In the genomic region with DNA sequence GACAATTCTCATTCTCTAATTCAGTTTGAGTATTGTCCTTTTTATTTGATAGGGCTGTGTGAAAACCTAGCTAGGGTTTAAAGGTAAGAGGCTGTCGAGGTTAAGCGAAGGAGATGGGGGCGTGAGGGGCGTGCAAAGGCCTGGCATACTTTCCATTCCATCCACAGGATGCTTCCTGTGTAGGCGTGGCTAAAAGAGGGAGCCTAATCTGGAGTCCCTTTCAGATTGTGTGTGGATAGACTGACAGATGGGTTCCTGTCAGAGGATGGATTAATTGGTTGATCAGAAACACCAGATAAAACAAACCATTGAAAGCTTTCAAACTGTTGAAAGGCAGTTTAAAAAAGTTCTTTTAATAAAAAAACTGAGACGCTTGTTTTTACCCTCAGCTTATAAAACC, we compare ENCODE assay signal across 8 cellular contexts. TPM values are rescaled to one million over a fixed set of nuclear protein-coding genes. Genes with fewer than 3 reads are reported as not detected.
DNase-seq lines count a peak whose midpoint lies in the region; ATAC-seq, FAIRE-seq and TF ChIP-seq lines count a peak whose summit lies in the region.

No MANE protein-coding gene starts in this region.

- no peaks in the 10 kb centered on the region for H3K27me3 ChIP-seq in adrenal gland
- H3K27me3 ChIP-seq in HepG2 (ENCODE audit: control insufficient read depth in 1 of 2, insufficient read depth in 2 of 2, low read length in 2 of 2): peaks cover 0 to 6% of the 10 kb centered on the region in 2 experiments; a peak in 1 of 5 replicates
- H3K27me3 ChIP-seq in tibial artery: no peaks in the 10 kb centered on the region

- CTCF ChIA-PET in HepG2 (lab: Yijun Ruan, JAX; ENCODE audit: low intra/inter-chr PET ratio, low total read pairs): interaction anchor here (1.2 kb wide), 1 partner anchor 24 kb away, joined by 3 read pairs; no protein-coding TSS in a partner anchor

- peak; percentile 11 to 25 for DNase-seq in activated CD4-positive, alpha-beta T cell treated with anti-CD3 and anti-CD28 coated beads for 4 hours
- no peak for DNase-seq in activated CD4-positive, alpha-beta T cell treated with anti-CD3 and anti-CD28 coated beads for 1 hour
- DNase-seq in adrenal gland: peak in 1 of 7 donors; percentile 57
- DNase-seq in HepG2 (ENCODE audit: low spot score): peak; percentile 77
- DNase-seq in tibial artery: no peak
- no peak for DNase-seq in ecto neural progenitor cell (ENCODE audit: low spot score)
- no peak for DNase-seq in AML-193 (lab: John Stamatoyannopoulos, UW)
- DNase-seq in SIG-M5 treated with dmso at 0.1 percent for 504 hours (lab: John Stamatoyannopoulos, UW; ENCODE audit: unreplicated experiment): no peak

- TF ChIP-seq POLR2A in adrenal gland (IDR thresholded peaks at IDR 0.05): no peak
- TF ChIP-seq POLR2A in HepG2 (IDR thresholded peaks at IDR 0.05; ENCODE audit: insufficient read depth in 1 of 2, low read depth in 2 of 2, low read length in 2 of 2): no peak

- H4K20me1 ChIP-seq in HepG2 (ENCODE audit: insufficient read depth, low read length): peaks cover 33% of the 10 kb centered on the region

- H3K4me1 ChIP-seq in adrenal gland (replicated peaks in 1 of 2) (peaks cover 0 to 30% of the 10 kb centered on the region in 2 donors), HepG2 (ENCODE audit: insufficient read depth, low read length) (peaks cover 59% of the 10 kb centered on the region), tibial artery (peaks cover 0 to 13% (median 5%) of the 10 kb centered on the region in 4 donors)

- no peak for FAIRE-seq in HepG2 (lab: Jason Lieb, UNC)

- no peaks in the 10 kb centered on the region for H3K9me3 ChIP-seq in adrenal gland (replicated peaks in 1 of 3)
- H3K9me3 ChIP-seq in HepG2 (ENCODE audit: low read length): no peaks in the 10 kb centered on the region
- H3K9me3 ChIP-seq in tibial artery: no peaks in the 10 kb centered on the region

- TF ChIP-seq RAD21 in HepG2 (CRISPR knock-in tag; IDR thresholded peaks at IDR 0.05): no peak

- H3K27ac ChIP-seq in adrenal gland (peak overlapping the region in 4 of 5 donors; percentile 64 to 99 (median 95)), HepG2 (ENCODE audit: extremely low read length, insufficient read depth, low read length) (peak overlapping the region; percentile 89), tibial artery (peak overlapping the region; percentile 97 to 99)

- BruUV-seq in HepG2 (replicated peaks; lab: Mats Ljungman, UMichigan): no TSS peak

- no peak overlapping the region for H2AFZ ChIP-seq in HepG2 (ENCODE audit: low read length)

- H3K4me2 ChIP-seq in HepG2 (ENCODE audit: low read depth, low read length): peak overlapping the region; percentile 62

- intact Hi-C loops in adrenal gland (cut with DNase I) (loop anchor here in 1 of 2 donors (10.0 kb wide), 1 partner anchor 372 kb away; no protein-coding TSS in a partner anchor), HepG2 (cut with micrococcal nuclease; ENCODE audit: unreplicated experiment) (loop anchor here (1.0 to 10.0 kb wide), 4 partner anchors 25 to 335 kb away; no protein-coding TSS in a partner anchor), tibial artery (cut with DNase I; ENCODE audit: low total_unique reads) (loop anchor here (5.0 to 10.0 kb wide), 2 partner anchors 285 to 702 kb away; a partner anchor contains a TSS)

- H3K36me3 ChIP-seq in adrenal gland (replicated peaks in 1 of 2) (no peaks in the 10 kb centered on the region), HepG2 (replicated peaks in 1 of 2; ENCODE audit: control insufficient read depth in 1 of 2, insufficient read depth in 2 of 2, low read length in 2 of 2) (peaks cover 2 to 14% of the 10 kb centered on the region in 2 experiments; a peak in 4 of 5 replicates), tibial artery (peaks cover 0 to 11% (median 6%) of the 10 kb centered on the region in 3 donors)

- in situ Hi-C loops in HepG2 (cut with HindIII; ENCODE audit: extremely low pct_ligation_motif_present, low pct_unique_long_range_greater_than_20kb): loop anchor here (5.0 to 10.0 kb wide), 2 partner anchors 150 to 372 kb away; no protein-coding TSS in a partner anchor

- H3K9ac ChIP-seq in HepG2 (ENCODE audit: insufficient read depth, low read depth, low read length): peak overlapping the region; percentile 99

- H3K4me3 ChIP-seq in adrenal gland (peak overlapping the region in 1 of 4 donors; percentile 80), HepG2 (replicated peaks in 1 of 3; ENCODE audit: insufficient read depth in 1 of 3, low read depth in 2 of 3, low read length in 3 of 3) (peak overlapping the region in 1 of 3 experiments; percentile 100; a peak in 1 of 6 replicates), tibial artery (peak overlapping the region; percentile 84 to 98)

- peaks cover 62% of the 10 kb centered on the region for H3K79me2 ChIP-seq in HepG2 (ENCODE audit: insufficient read depth, low read length)

- 70 to 78% (median 74%) methylated on average over 6 of the region's 6 CpGs for WGBS in adrenal gland, 4 donors
- 52% methylated on average over 6 of the region's 6 CpGs for WGBS in HepG2 (ENCODE audit: low lambda C conversion rate)

- TF ChIP-seq CTCF in adrenal gland (IDR thresholded peaks at IDR 0.05): no peak
- TF ChIP-seq CTCF in HepG2 (CRISPR knock-in tag; IDR thresholded peaks at IDR 0.05): no peak
- TF ChIP-seq CTCF in tibial artery (IDR thresholded peaks at IDR 0.05): no peak

- TF ChIP-seq EP300 in HepG2 (IDR thresholded peaks at IDR 0.05; ENCODE audit: low read depth in 2 of 2, low read length in 2 of 2) (0 out of 4 replicates have a peak, but pooled peaks of 1 of the 2 experiments have one; percentile 19), HepG2 (CRISPR knock-in tag; IDR thresholded peaks at IDR 0.05; ENCODE audit: borderline replicate concordance) (no peak)

- POLR2A ChIA-PET in HepG2 (lab: Yijun Ruan, JAX): interaction anchor here (1.0 to 7.2 kb wide), 8 partner anchors 9 to 164 kb away, joined by 3 to 125 read pairs (median 3); no protein-coding TSS in a partner anchor

- ATAC-seq in HepG2: no peak

TF ChIP-seq in HepG2, 621 proteins besides CTCF, POLR2A, EP300 and RAD21 (continues in another document):
- TF ChIP-seq GATAD2A (CRISPR knock-in tag; IDR thresholded peaks at IDR 0.05) (peak; percentile 12; the same call in 1 of the 2 replicates), ZZZ3 (CRISPR knock-in tag; IDR thresholded peaks at IDR 0.05; ENCODE audit: borderline replicate concordance) (no peak), CHD4 (IDR thresholded peaks at IDR 0.05; ENCODE audit: borderline replicate concordance, low read length) (no peak), ETV5 (CRISPR knock-in tag; IDR thresholded peaks at IDR 0.05; ENCODE audit: borderline replicate concordance) (peak; percentile 82; the same call in 1 of the 2 replicates), ZFX (CRISPR knock-in tag; IDR thresholded peaks at IDR 0.05; ENCODE audit: low read depth) (peak; percentile 48; the same call in 1 of the 2 replicates), DR1 (CRISPR knock-in tag; IDR thresholded peaks at IDR 0.05) (no peak), SOX13 (IDR thresholded peaks at IDR 0.05) (no peak), SOX13 (CRISPR knock-in tag; conservative IDR thresholded peaks at IDR 0.05 in 1 of 2, IDR thresholded peaks at IDR 0.05 in 1 of 2) (peak in 1 of 2 experiments; percentile 54; a peak in 2 of 4 replicates), ISL2 (CRISPR knock-in tag; IDR thresholded peaks at IDR 0.05) (no peak)
- TF ChIP-seq, protein P1, sequence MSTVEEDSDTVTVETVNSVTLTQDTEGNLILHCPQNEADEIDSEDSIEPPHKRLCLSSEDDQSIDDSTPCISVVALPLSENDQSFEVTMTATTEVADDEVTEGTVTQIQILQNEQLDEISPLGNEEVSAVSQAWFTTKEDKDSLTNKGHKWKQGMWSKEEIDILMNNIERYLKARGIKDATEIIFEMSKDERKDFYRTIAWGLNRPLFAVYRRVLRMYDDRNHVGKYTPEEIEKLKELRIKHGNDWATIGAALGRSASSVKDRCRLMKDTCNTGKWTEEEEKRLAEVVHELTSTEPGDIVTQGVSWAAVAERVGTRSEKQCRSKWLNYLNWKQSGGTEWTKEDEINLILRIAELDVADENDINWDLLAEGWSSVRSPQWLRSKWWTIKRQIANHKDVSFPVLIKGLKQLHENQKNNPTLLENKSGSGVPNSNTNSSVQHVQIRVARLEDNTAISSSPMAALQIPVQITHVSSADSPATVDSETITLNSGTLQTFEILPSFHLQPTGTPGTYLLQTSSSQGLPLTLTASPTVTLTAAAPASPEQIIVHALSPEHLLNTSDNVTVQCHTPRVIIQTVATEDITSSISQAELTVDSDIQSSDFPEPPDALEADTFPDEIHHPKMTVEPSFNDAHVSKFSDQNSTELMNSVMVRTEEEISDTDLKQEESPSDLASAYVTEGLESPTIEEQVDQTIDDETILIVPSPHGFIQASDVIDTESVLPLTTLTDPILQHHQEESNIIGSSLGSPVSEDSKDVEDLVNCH (CRISPR knock-in tag; IDR thresholded peaks at IDR 0.05): no peak

RNA-seq across cellular contexts. Expression of a gene that starts 1.1 kb away (rescaled TPM):
- total RNA-seq in adrenal gland (10 to 100 TPM in 7 of 8 donors, 1 to 10 TPM in 1; 7.1 to 27.5 (median 19.5) TPM), HepG2 (2016; rRNA removed; fragmentation: Illumina TruSeq; extraction: Trizol) (64.5 and 78.9 TPM in 2 replicates)
- polyA plus RNA-seq in adrenal gland (10 to 100 TPM in 1 of 3 donors, 1 to 10 TPM in 2; 7.8 to 16.4 (median 9.5) TPM), HepG2 (2011; rRNA removed) (75.7 and 97.1 TPM in 2 replicates)
- total RNA-seq in HepG2 (2016; cell fraction: cytosol; rRNA removed; fragmentation: Illumina TruSeq; extraction: Trizol; ENCODE audit: low read depth): 19.2 and 20.4 TPM in 2 replicates
- total RNA-seq in HepG2 (2016; cell fraction: insoluble cytoplasmic fraction; rRNA removed; fragmentation: Illumina TruSeq; extraction: Trizol): 69.3 and 74.8 TPM in 2 replicates
- total RNA-seq in HepG2 (2016; cell fraction: membrane; rRNA removed; fragmentation: Illumina TruSeq; extraction: Trizol): 73.2 and 75.4 TPM in 2 replicates
- total RNA-seq in HepG2 (2016; cell fraction: nucleus; rRNA removed; fragmentation: Illumina TruSeq; extraction: Trizol): 121 and 123 TPM in 2 replicates
- 40.8 and 54.3 TPM in 2 replicates for polyA plus RNA-seq in HepG2 (2011; cell fraction: cytosol; rRNA removed)
- polyA plus RNA-seq in HepG2 (2011; cell fraction: nucleus; rRNA removed): 68.9 and 74.9 TPM in 2 replicates
- polyA plus RNA-seq in HepG2 (2012): 87.7 and 101 TPM in 2 replicates
- polyA plus RNA-seq in HepG2 (2016; cell fraction: cytosol; fragmentation: Illumina TruSeq; extraction: Trizol; ENCODE audit: low read depth): 13.4 and 15.1 TPM in 2 replicates
- 81.1 and 83.2 TPM in 2 replicates for polyA plus RNA-seq in HepG2 (2016; cell fraction: insoluble cytoplasmic fraction; fragmentation: Illumina TruSeq; extraction: Trizol; ENCODE audit: low read depth)
- polyA plus RNA-seq in HepG2 (2016; cell fraction: membrane; fragmentation: Illumina TruSeq; extraction: Trizol; ENCODE audit: low read depth): 49.0 and 50.1 TPM in 2 replicates
- 115 and 124 TPM in 2 replicates for polyA plus RNA-seq in HepG2 (2016; cell fraction: nucleus; fragmentation: Illumina TruSeq; extraction: Trizol; ENCODE audit: insufficient read depth, low read depth)
- 37.6 and 93.4 TPM in 2 replicates for polyA minus RNA-seq in HepG2 (2011; rRNA and poly(A)+ RNA removed; ENCODE audit: low replicate concordance)
- polyA minus RNA-seq in HepG2 (2011; cell fraction: cytosol; rRNA and poly(A)+ RNA removed): 82.9 and 96.7 TPM in 2 replicates
- 685 and 799 TPM in 2 replicates for polyA minus RNA-seq in HepG2 (2011; cell fraction: nucleus; rRNA and poly(A)+ RNA removed)

Comparison
In these comparisons a context has a peak if more than half of its experiments do, and no peak if none do; other contexts are left out.
1. DNase-seq: peak in activated CD4-positive, alpha-beta T cell treated with anti-CD3 and anti-CD28 coated beads for 4 hours (2 of 2) and HepG2 (single experiment); none in activated CD4-positive, alpha-beta T cell treated with anti-CD3 and anti-CD28 coated beads for 1 hour (single experiment), tibial artery (0 of 2), ecto neural progenitor cell (single experiment), AML-193 (0 of 2) and SIG-M5 treated with dmso at 0.1 percent for 504 hours (single experiment).
2. Peak in every context shown above with its lines, with median percentiles within 50 percentile points of each other: H3K27ac ChIP-seq.